In the genomic region with DNA sequence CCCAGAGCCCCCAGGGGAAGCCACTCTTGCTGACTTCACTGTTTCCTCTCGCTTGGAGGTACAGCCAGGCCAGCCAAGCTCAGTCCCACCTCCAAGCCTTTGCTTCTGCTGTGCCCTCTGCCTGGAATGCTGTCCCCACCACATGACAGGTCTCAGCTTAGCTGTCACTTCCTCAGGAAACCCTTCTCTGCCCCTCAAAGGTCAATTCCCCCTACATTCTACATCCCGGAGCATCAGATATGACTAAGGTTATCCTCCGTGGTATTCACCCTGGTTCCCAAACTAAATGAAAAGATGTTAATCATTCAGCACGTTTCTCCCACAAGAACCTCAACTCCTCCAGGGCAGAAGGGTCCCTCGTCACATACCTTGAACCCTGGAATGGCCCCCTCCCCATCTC, we compare ENCODE assay signal across 16 cellular contexts. TPM values are rescaled to one million over a fixed set of nuclear protein-coding genes. Genes with fewer than 3 reads are reported as not detected.
A peak's percentile ranks its signal among the peaks of the same experiment; 100 is the strongest.
DNase-seq lines count a peak whose midpoint lies in the region; ATAC-seq and TF ChIP-seq lines count a peak whose summit lies in the region.
"Had no signal": no experiment of that assay in that cellular context is flagged by ENCODE, and none has a peak within 500 bp of the region (broad histone marks: within the 10 kb centered on the region; RNA-seq: fewer than 3 reads in every experiment).

No MANE protein-coding gene starts in this region.

- H3K36me3 Mint-ChIP-seq in CD14-positive monocyte = no peaks in the 10 kb centered on the region
- H3K36me3 Mint-ChIP-seq in osteocyte (ENCODE audit: unreplicated experiment) = peaks cover 19% of the 10 kb centered on the region
- H3K36me3 Mint-ChIP-seq: activated CD8-positive, alpha-beta memory T cell treated with anti-CD3 and anti-CD28 coated beads, Interleukin-2, amount 10 ng/mL, durations not matched to agents 7 days and 5 days had no signal

- peak overlapping the region; percentile 15 to 24 for H3K4me3 Mint-ChIP-seq in CD14-positive monocyte
- H3K4me3 Mint-ChIP-seq in osteocyte (ENCODE audit: unreplicated experiment) = no peak overlapping the region
- H3K4me3 Mint-ChIP-seq: activated CD8-positive, alpha-beta memory T cell treated with anti-CD3 and anti-CD28 coated beads, Interleukin-2, amount 10 ng/mL, durations not matched to agents 7 days and 5 days had no signal

- H3K27ac Mint-ChIP-seq in CD14-positive monocyte (no peak overlapping the region), osteocyte (ENCODE audit: unreplicated experiment) (peak overlapping the region; percentile 18)
- H3K27ac Mint-ChIP-seq: activated CD8-positive, alpha-beta memory T cell treated with anti-CD3 and anti-CD28 coated beads, Interleukin-2, amount 10 ng/mL, durations not matched to agents 7 days and 5 days had no signal

- H3K27me3 Mint-ChIP-seq in CD14-positive monocyte (ENCODE audit: low read depth in 3 of 3) (peaks cover 14 to 21% (median 17%) of the 10 kb centered on the region in 3 donors), osteocyte (ENCODE audit: unreplicated experiment) (no peaks in the 10 kb centered on the region)

- no peak overlapping the region for H3K4me3 ChIP-seq in adipocyte (ENCODE audit: low read length)
- H3K4me3 ChIP-seq: hepatocyte, pancreas, smooth muscle cell had no signal

- H3K9me3 ChIP-seq in adipocyte (ENCODE audit: control insufficient read depth, low read length) = no peaks in the 10 kb centered on the region
- H3K9me3 ChIP-seq: pancreas had no signal

- peaks cover 57% of the 10 kb centered on the region for H3K4me1 ChIP-seq in adipocyte (ENCODE audit: control insufficient read depth, insufficient read depth, low read length)

- H3K9ac ChIP-seq in adipocyte (ENCODE audit: low read length) = peak overlapping the region; percentile 1

- intact Hi-C loops in CD14-positive monocyte (cut with micrococcal nuclease) = no loop called here

- peaks cover 17% of the 10 kb centered on the region for H3K36me3 ChIP-seq in adipocyte (ENCODE audit: control insufficient read depth, insufficient read depth, low read length, severe bottlenecking)

- H3K4me1 Mint-ChIP-seq in CD14-positive monocyte (peaks cover 2% of the 10 kb centered on the region), osteocyte (ENCODE audit: unreplicated experiment) (peaks cover 27% of the 10 kb centered on the region)
- H3K4me1 Mint-ChIP-seq: activated CD8-positive, alpha-beta memory T cell treated with anti-CD3 and anti-CD28 coated beads, Interleukin-2, amount 10 ng/mL, durations not matched to agents 7 days and 5 days had no signal

- H3K27me3 ChIP-seq in adipocyte (replicated peaks; ENCODE audit: control insufficient read depth, insufficient read depth, low read length) = no peaks in the 10 kb centered on the region
- H3K27me3 ChIP-seq: hepatocyte, pancreas had no signal

- peak; percentile 13 for ATAC-seq in HG02642 (IDR thresholded peaks at IDR 0.05; ENCODE audit: poor library complexity, unreplicated experiment)
- ATAC-seq: activated CD8-positive, alpha-beta memory T cell treated with anti-CD3 and anti-CD28 coated beads, Interleukin-2, amount 10 ng/mL, durations not matched to agents 7 days and 5 days; Panc1 had no signal

- H3K9me3 Mint-ChIP-seq in CD14-positive monocyte (peaks cover 0 to 6% (median 0%) of the 10 kb centered on the region in 7 donors), osteocyte (ENCODE audit: unreplicated experiment) (no peaks in the 10 kb centered on the region)

- DNase-seq in CD14-positive monocyte (ENCODE audit: low spot score) = no peak
- DNase-seq in adipocyte (ENCODE audit: low read depth) = no peak
- DNase-seq in osteocyte (ENCODE audit: extremely low spot score, unreplicated experiment) = no peak
- DNase-seq in NCI-H345 treated with DMSO at 0.1 percent for 48 hours (lab: John Stamatoyannopoulos, UW; ENCODE audit: unreplicated experiment) = no peak
- no peak for DNase-seq in NCI-H2227 (lab: John Stamatoyannopoulos, UW; ENCODE audit: unreplicated experiment)
- no peak for DNase-seq in activated CD8-positive, alpha-beta memory T cell treated with anti-CD3 and anti-CD28 coated beads, Interleukin-2, amount 50 U/mL, for 4 hours
- no peak for DNase-seq in RPMI8226
- DNase-seq: activated CD8-positive, alpha-beta memory T cell treated with anti-CD3 and anti-CD28 coated beads, Interleukin-2, amount 10 ng/mL, durations not matched to agents 7 days and 5 days; activated naive CD4-positive, alpha-beta T cell; NCI-H2029 treated with DMSO at 0.1 percent for 48 hours; NCI-H526 had no signal

- TF ChIP-seq CTCF in CD14-positive monocyte (IDR thresholded peaks at IDR 0.05) = no peak
- no peak for TF ChIP-seq CTCF in osteocyte (IDR thresholded peaks at IDR 0.05)

RNA-seq across cellular contexts. Expression of a gene that starts 53.5 kb away (rescaled TPM):
- polyA plus RNA-seq in CD14-positive monocyte = not detected
- total RNA-seq in osteocyte = 182 and 185 TPM in 2 replicates
